In the genomic region with DNA sequence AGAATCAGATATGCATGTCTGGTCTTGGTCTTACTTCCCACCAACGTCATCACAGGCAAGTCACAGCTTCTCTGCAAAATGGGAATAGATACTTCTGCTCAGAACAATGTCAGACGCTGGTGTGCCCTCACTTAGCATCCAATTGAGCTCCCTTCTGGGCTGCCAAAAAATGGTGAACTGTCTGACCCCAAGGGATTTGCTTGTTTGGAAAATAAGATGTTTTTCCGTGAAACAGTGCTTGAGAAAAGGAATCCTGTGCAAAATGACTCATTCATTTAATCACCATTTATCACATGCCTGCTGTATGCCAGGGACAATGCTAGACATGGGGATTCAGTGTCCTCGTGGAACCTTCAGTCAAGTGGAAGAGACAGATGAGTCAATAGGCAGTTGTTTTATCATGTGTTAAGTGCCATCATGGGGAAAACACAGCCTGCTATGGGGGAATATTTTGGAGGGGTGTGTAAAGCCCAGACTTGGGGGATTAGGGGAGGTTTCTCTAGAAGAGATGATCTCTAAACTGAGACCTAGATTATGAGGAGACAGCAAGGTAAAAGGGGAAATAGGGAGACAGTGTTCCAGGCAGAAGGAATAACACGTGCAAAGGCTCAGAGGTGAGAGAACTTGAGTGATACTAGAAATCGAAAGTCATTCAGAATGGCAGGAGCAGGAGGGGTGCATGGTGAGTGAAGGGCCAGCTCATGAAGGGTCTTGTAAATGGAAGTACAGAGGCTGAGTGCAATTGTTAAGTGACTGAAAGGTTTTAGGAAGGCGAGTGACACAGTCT, we compare ENCODE assay signal across 10 cellular contexts. TPM values are rescaled to one million over a fixed set of nuclear protein-coding genes. Genes with fewer than 3 reads are reported as not detected.
DNase-seq lines count a peak whose midpoint lies in the region; ATAC-seq and TF ChIP-seq lines count a peak whose summit lies in the region.
"Had no signal": no experiment of that assay in that cellular context is flagged by ENCODE, and none has a peak within 500 bp of the region (broad histone marks: within the 10 kb centered on the region; RNA-seq: fewer than 3 reads in every experiment).

No MANE protein-coding gene starts in this region.

- H3K4me2 ChIP-seq in OCI-LY3 (ENCODE audit: low read length) (peak overlapping the region; percentile 68), fibroblast of lung (ENCODE audit: extremely low read depth, insufficient read depth, low read length) (peak overlapping the region; percentile 13)

- H3K27me3 Mint-ChIP-seq in activated T-cell treated with anti-CD3 and anti-CD28 coated beads, Interleukin-2, amount 50 U/mL, for 24 hours, result peaks cover 41% of the 10 kb centered on the region

- H3K9ac ChIP-seq in OCI-LY3 (ENCODE audit: low read length) (no peak overlapping the region), fibroblast of lung (ENCODE audit: insufficient read depth, low read length) (no peak overlapping the region), stomach smooth muscle (ENCODE audit: low read length in 2 of 2) (peak overlapping the region in 1 of 2 donors; percentile 50)

- no peaks in the 10 kb centered on the region for H3K79me2 ChIP-seq in OCI-LY3 (ENCODE audit: low read length)
- no peaks in the 10 kb centered on the region for H3K79me2 ChIP-seq in fibroblast of lung (ENCODE audit: control insufficient read depth, insufficient read depth, low read length)

- no peak for DNase-seq in activated T-cell treated with anti-CD3 and anti-CD28 coated beads, Interleukin-2, amount 50 U/mL, for 24 hours
- DNase-seq in activated T-cell treated with anti-CD3 and anti-CD28 coated beads for 4 hours (no peak), fibroblast of lung (ENCODE audit: low read depth in 2 of 2) (peak; percentile 22 to 77), SHP77 (lab: John Stamatoyannopoulos, UW) (no peak)

- H3K4me3 ChIP-seq in OCI-LY3 (ENCODE audit: low read length) (0 out of 2 replicates have a peak overlapping the region, but pooled peaks have one; percentile 29), fibroblast of lung (replicated peaks in 1 of 4; ENCODE audit: control extremely low read depth in 1 of 4, insufficient read depth in 1 of 4, low read depth in 3 of 4, low read length in 4 of 4) (no peak overlapping the region), stomach smooth muscle (ENCODE audit: low read length in 2 of 2) (peak overlapping the region; percentile 3 to 8)

- TF ChIP-seq CTCF in OCI-LY3 (IDR thresholded peaks at IDR 0.05; ENCODE audit: low read depth, low read length) (no peak), fibroblast of lung (conservative IDR thresholded peaks at IDR 0.05 in 1 of 2, IDR thresholded peaks at IDR 0.05 in 1 of 2; ENCODE audit: low read depth in 1 of 2, low read length in 2 of 2) (no peak)

- H3K9me3 ChIP-seq in OCI-LY3 (ENCODE audit: insufficient read depth, low read length) (no peaks in the 10 kb centered on the region), fibroblast of lung (ENCODE audit: control insufficient read depth, insufficient read depth, low read depth, low read length) (no peaks in the 10 kb centered on the region), stomach smooth muscle (ENCODE audit: control insufficient read depth in 2 of 2, low read length in 2 of 2) (no peaks in the 10 kb centered on the region)

- H2AFZ ChIP-seq in OCI-LY3 (ENCODE audit: low read depth, low read length), result no peak overlapping the region
- no peak overlapping the region for H2AFZ ChIP-seq in fibroblast of lung (ENCODE audit: low read length)

- ATAC-seq in GM19351 (IDR thresholded peaks at IDR 0.05; ENCODE audit: unreplicated experiment) (no peak), HG03565 (IDR thresholded peaks at IDR 0.05; ENCODE audit: unreplicated experiment) (no peak)

- peaks cover 21% of the 10 kb centered on the region for H3K36me3 Mint-ChIP-seq in activated T-cell treated with anti-CD3 and anti-CD28 coated beads, Interleukin-2, amount 50 U/mL, for 24 hours (ENCODE audit: low read depth)

- peaks cover 49% of the 10 kb centered on the region for H3K4me1 Mint-ChIP-seq in activated T-cell treated with anti-CD3 and anti-CD28 coated beads, Interleukin-2, amount 50 U/mL, for 24 hours (ENCODE audit: low read depth)

- H3K4me1 ChIP-seq in OCI-LY3 (ENCODE audit: low read length) (peaks cover 21% of the 10 kb centered on the region), fibroblast of lung (ENCODE audit: control insufficient read depth, extremely low read depth, insufficient read depth, low read length) (peaks cover 3% of the 10 kb centered on the region), stomach smooth muscle (ENCODE audit: control insufficient read depth, insufficient read depth, low read length) (peaks cover 49% of the 10 kb centered on the region)

- no peaks in the 10 kb centered on the region for H3K9me3 Mint-ChIP-seq in activated T-cell treated with anti-CD3 and anti-CD28 coated beads, Interleukin-2, amount 50 U/mL, for 24 hours
- H3K9me3 Mint-ChIP-seq: neural crest cell had no signal

- H3K27me3 ChIP-seq in OCI-LY3 (ENCODE audit: low read depth, low read length) (peaks cover 14% of the 10 kb centered on the region), fibroblast of lung (ENCODE audit: control insufficient read depth, insufficient read depth, low read length) (peaks cover 10% of the 10 kb centered on the region), stomach smooth muscle (ENCODE audit: control insufficient read depth in 1 of 2, insufficient read depth in 2 of 2, low read length in 2 of 2) (no peaks in the 10 kb centered on the region)

- no peaks in the 10 kb centered on the region for H3K36me3 ChIP-seq in OCI-LY3 (replicated peaks; ENCODE audit: low read depth, low read length)
- H3K36me3 ChIP-seq in fibroblast of lung (ENCODE audit: control insufficient read depth, insufficient read depth, low read length), result no peaks in the 10 kb centered on the region
- peaks cover 13 to 20% of the 10 kb centered on the region in 2 donors for H3K36me3 ChIP-seq in stomach smooth muscle (ENCODE audit: control insufficient read depth in 2 of 2, insufficient read depth in 2 of 2, low read length in 2 of 2)

- H3K27ac Mint-ChIP-seq in activated T-cell treated with anti-CD3 and anti-CD28 coated beads, Interleukin-2, amount 50 U/mL, for 24 hours, result peak overlapping the region; percentile 94

- no peaks in the 10 kb centered on the region for H4K20me1 ChIP-seq in OCI-LY3 (ENCODE audit: insufficient read depth, low read length)
- no peaks in the 10 kb centered on the region for H4K20me1 ChIP-seq in fibroblast of lung (ENCODE audit: control insufficient read depth, extremely low read depth, insufficient read depth, low read length)

- no peak overlapping the region for H3K27ac ChIP-seq in OCI-LY3 (ENCODE audit: low read length)
- H3K27ac ChIP-seq in fibroblast of lung (ENCODE audit: insufficient read depth, low read length), result no peak overlapping the region
- H3K27ac ChIP-seq in stomach smooth muscle (ENCODE audit: low read length), result peak overlapping the region; percentile 73

- peak overlapping the region; percentile 45 for H3K4me3 Mint-ChIP-seq in activated T-cell treated with anti-CD3 and anti-CD28 coated beads, Interleukin-2, amount 50 U/mL, for 24 hours
- H3K4me3 Mint-ChIP-seq: neural crest cell had no signal

RNA-seq across cellular contexts. Expression of gene NIPAL4, which starts 3.8 kb away (rescaled TPM):
- 0.17 and 0.26 TPM in 2 replicates for total RNA-seq in fibroblast of lung
- 0.06 and 0.07 TPM in 2 replicates for polyA plus RNA-seq in fibroblast of lung
- not detected in 2 replicates for polyA plus RNA-seq in fibroblast of lung (2012)
- not detected in 2 replicates for polyA minus RNA-seq in fibroblast of lung (ENCODE audit: low replicate concordance)
- total RNA-seq: dermis blood vessel endothelial cell, neural crest cell had no signal

Comparison
In these comparisons a context has a peak if more than half of its experiments do, and no peak if none do; other contexts are left out.
1. DNase-seq: peak in fibroblast of lung (2 of 2); none in activated T-cell treated with anti-CD3 and anti-CD28 coated beads, Interleukin-2, amount 50 U/mL, for 24 hours (single experiment), activated T-cell treated with anti-CD3 and anti-CD28 coated beads for 4 hours (single experiment) and SHP77 (0 of 2).
2. H3K4me3 ChIP-seq: peak in OCI-LY3 (single experiment) and stomach smooth muscle (2 of 2); none in fibroblast of lung (0 of 4).